Comparison of ENCODE assay signal across 1 cellular context in the genomic region with DNA sequence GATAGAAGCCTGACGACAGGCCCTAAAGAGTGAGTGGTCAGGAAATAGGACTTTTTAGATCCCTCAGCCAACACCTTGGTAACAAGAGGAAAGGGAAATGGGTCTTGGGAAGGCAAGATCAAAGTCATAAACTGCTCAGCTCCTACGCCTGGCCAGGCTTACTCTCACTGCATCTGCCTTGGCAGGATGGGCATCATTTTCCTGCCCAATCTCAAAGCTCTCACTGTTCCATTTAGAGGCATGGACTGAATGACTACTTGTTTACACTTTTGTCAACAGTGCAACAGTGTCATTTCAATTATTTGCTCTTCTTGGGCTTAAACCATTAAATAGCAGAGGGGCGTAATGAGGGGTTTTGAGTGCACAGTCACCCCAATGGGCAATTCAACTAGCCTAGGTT.
TF ChIP-seq lines count a peak whose summit lies in the region.

No MANE protein-coding gene starts in this region.

TF ChIP-seq in H1, 55 proteins besides CTCF, POLR2A, EP300 and RAD21:
- TF ChIP-seq CHD7 (IDR thresholded peaks at IDR 0.05; ENCODE audit: insufficient replicate concordance, low read length) (no peak), FOSL1 (IDR thresholded peaks at IDR 0.05; ENCODE audit: insufficient read depth, low read depth, low read length) (no peak), TAF1 (IDR thresholded peaks at IDR 0.05; ENCODE audit: low read depth, low read length) (no peak)
